ENCODE assay signal across 1 cellular context in the genomic region with DNA sequence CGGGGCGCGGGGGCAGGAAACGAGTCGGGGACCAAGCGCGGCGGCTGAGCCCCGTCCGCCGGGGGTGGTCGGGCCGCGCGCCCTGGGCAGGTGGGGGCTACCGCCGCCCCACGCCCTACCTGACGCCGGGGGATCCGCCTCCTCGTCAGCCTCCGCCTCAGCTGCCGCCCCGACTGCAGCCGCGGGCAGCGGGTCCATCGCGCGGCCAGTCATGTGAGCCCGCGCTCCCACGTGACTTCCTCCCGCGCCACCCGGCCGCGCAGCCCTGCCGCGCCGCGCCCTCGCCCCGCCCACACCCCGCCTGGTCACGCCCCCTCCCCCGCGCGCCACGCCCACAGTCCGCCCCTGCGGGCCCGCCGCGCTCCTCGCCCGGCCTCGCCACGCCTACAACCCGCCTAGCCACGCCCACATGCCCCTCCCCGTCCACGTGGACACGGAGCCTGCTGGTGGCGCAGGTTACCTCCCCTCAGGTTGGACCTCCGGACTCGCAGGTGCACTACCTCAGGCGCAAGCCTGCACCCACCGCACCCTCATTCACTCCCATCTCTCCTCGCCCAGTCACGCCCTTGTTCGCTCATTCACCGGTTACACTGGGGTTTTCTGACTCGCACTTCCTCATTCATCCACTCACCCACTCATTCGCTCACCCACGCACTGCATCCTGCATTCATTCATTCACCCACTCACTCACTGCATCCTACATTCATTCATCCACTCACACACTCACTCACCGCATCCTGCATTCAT.
TF ChIP-seq lines count a peak whose summit lies in the region.

A gene with protein sequence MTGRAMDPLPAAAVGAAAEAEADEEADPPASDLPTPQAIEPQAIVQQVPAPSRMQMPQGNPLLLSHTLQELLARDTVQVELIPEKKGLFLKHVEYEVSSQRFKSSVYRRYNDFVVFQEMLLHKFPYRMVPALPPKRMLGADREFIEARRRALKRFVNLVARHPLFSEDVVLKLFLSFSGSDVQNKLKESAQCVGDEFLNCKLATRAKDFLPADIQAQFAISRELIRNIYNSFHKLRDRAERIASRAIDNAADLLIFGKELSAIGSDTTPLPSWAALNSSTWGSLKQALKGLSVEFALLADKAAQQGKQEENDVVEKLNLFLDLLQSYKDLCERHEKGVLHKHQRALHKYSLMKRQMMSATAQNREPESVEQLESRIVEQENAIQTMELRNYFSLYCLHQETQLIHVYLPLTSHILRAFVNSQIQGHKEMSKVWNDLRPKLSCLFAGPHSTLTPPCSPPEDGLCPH (minus strand): TSS at position 233 of the 747 bp plus-strand sequence. CDS start 20 bp downstream, at position 213.

TF ChIP-seq in HepG2, 621 proteins besides CTCF, POLR2A, EP300 and RAD21 (continued from another document and continues in another):
- no peak for TF ChIP-seq TARDBP (CRISPR knock-in tag; IDR thresholded peaks at IDR 0.05)
- no peak for TF ChIP-seq RBM39 (IDR thresholded peaks at IDR 0.05; ENCODE audit: low read depth, low read length, poor library complexity, severe bottlenecking)
- TF ChIP-seq MXD4 (CRISPR knock-in tag; IDR thresholded peaks at IDR 0.05) = 0 out of 2 replicates have a peak, but pooled peaks have one; percentile 41
- TF ChIP-seq, protein P1, sequence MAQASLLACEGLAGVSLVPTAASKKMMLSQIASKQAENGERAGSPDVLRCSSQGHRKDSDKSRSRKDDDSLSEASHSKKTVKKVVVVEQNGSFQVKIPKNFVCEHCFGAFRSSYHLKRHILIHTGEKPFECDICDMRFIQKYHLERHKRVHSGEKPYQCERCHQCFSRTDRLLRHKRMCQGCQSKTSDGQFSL (CRISPR knock-in tag; IDR thresholded peaks at IDR 0.05) = no peak
- TF ChIP-seq RARG (CRISPR knock-in tag; IDR thresholded peaks at IDR 0.05; ENCODE audit: low read depth) = no peak
- TF ChIP-seq CAMTA2 (CRISPR knock-in tag; IDR thresholded peaks at IDR 0.05; ENCODE audit: borderline replicate concordance) = no peak
- TF ChIP-seq ZNF879 (CRISPR knock-in tag; IDR thresholded peaks at IDR 0.05) = no peak
- TF ChIP-seq NKX3-1 (CRISPR knock-in tag; IDR thresholded peaks at IDR 0.05) = no peak
- TF ChIP-seq, protein P2, sequence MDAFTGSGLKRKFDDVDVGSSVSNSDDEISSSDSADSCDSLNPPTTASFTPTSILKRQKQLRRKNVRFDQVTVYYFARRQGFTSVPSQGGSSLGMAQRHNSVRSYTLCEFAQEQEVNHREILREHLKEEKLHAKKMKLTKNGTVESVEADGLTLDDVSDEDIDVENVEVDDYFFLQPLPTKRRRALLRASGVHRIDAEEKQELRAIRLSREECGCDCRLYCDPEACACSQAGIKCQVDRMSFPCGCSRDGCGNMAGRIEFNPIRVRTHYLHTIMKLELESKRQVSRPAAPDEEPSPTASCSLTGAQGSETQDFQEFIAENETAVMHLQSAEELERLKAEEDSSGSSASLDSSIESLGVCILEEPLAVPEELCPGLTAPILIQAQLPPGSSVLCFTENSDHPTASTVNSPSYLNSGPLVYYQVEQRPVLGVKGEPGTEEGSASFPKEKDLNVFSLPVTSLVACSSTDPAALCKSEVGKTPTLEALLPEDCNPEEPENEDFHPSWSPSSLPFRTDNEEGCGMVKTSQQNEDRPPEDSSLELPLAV (CRISPR knock-in tag; conservative IDR thresholded peaks at IDR 0.05; ENCODE audit: low read depth) = no peak
- no peak for TF ChIP-seq ZNF253 (CRISPR knock-in tag; IDR thresholded peaks at IDR 0.05; ENCODE audit: borderline replicate concordance)
- TF ChIP-seq, protein P3, sequence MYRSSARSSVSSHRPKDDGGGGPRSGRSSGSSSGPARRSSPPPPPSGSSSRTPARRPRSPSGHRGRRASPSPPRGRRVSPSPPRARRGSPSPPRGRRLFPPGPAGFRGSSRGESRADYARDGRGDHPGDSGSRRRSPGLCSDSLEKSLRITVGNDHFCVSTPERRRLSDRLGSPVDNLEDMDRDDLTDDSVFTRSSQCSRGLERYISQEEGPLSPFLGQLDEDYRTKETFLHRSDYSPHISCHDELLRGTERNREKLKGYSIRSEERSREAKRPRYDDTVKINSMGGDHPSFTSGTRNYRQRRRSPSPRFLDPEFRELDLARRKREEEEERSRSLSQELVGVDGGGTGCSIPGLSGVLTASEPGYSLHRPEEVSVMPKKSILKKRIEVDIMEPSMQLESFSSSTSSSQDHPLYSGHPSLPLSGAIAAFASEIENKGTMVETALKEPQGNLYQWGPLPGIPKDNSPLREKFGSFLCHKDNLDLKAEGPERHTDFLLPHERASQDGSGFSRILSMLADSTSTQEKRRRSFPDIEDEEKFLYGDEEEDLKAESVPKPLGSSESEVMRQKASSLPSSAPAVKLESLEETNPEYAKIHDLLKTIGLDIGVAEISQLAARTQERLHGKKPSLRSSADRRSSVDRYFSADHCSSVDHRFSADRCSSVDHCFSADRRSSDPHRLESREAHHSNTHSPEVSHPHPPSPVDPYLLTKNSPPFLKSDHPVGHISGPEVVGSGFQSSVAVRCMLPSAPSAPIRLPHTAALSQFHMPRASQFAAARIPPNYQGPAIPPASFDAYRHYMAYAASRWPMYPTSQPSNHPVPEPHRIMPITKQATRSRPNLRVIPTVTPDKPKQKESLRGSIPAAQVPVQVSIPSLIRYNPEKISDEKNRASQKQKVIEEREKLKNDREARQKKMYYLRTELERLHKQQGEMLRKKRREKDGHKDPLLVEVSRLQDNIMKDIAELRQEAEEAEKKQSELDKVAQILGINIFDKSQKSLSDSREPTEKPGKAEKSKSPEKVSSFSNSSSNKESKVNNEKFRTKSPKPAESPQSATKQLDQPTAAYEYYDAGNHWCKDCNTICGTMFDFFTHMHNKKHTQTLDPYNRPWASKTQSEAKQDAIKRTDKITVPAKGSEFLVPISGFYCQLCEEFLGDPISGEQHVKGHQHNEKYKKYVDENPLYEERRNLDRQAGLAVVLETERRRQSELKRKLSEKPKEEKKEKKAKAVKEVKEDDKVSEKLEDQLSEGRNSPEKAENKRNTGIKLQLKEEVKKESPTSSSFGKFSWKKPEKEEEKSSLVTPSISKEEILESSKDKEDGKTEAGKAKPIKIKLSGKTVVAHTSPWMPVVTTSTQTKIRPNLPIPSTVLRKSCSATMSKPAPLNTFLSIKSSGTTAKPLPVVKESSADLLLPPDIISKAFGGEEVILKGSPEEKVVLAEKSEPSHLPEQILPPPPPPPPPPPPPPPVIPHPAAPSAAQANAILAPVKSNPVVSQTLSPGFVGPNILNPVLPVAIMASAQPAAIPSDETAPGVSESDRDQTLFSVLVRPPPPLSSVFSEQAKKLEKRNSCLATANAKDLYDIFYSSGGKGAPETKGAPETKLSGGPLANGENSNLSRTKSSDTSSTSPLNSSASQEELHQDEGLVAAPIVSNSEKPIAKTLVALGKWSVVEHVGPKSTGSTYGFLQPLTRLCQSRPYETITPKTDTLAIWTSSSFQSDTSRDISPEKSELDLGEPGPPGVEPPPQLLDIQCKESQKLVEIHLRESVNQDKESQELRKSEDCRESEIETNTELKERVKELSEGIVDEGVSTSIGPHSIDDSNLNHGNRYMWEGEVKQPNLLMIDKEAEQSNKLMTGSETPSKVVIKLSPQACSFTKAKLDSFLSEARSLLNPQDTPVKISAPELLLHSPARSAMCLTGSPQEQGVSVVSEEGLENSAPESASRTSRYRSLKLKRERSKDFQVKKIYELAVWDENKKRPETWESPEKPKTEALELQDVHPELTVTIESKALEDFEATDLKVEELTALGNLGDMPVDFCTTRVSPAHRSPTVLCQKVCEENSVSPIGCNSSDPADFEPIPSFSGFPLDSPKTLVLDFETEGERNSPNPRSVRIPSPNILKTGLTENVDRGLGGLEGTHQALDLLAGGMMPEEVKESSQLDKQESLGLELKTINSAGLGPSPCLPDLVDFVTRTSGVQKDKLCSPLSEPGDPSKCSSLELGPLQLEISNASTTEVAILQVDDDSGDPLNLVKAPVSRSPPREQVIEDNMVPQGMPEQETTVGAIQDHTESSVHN (CRISPR knock-in tag; IDR thresholded peaks at IDR 0.05) = 0 out of 2 replicates have a peak, but pooled peaks have one; percentile 40
- no peak for TF ChIP-seq ZNF777 (CRISPR knock-in tag; IDR thresholded peaks at IDR 0.05)
- no peak for TF ChIP-seq SRF (IDR thresholded peaks at IDR 0.05; ENCODE audit: low read depth, low read length)
- TF ChIP-seq ZFP41 (CRISPR knock-in tag; IDR thresholded peaks at IDR 0.05; ENCODE audit: borderline replicate concordance) = no peak
- no peak for TF ChIP-seq ELF1 (CRISPR knock-in tag; IDR thresholded peaks at IDR 0.05)
- TF ChIP-seq TEAD3 (CRISPR knock-in tag; optimal IDR thresholded peaks at IDR 0.05; ENCODE audit: borderline replicate concordance) = peak; percentile 27
- TF ChIP-seq NAIF1 (CRISPR knock-in tag; IDR thresholded peaks at IDR 0.05; ENCODE audit: borderline replicate concordance) = no peak
- TF ChIP-seq GABPA (IDR thresholded peaks at IDR 0.05; ENCODE audit: low read depth, low read length) = peak; percentile 15; the same call in 1 of the 2 replicates
- TF ChIP-seq GABPA (CRISPR knock-in tag; IDR thresholded peaks at IDR 0.05; ENCODE audit: low read depth) = no peak
- peak; percentile 77; the same call in 1 of the 2 replicates for TF ChIP-seq SIN3A (IDR thresholded peaks at IDR 0.05; ENCODE audit: borderline replicate concordance, low read depth, low read length)
- no peak for TF ChIP-seq KLF12 (CRISPR knock-in tag; IDR thresholded peaks at IDR 0.05; ENCODE audit: borderline replicate concordance)
- 0 out of 2 replicates have a peak, but pooled peaks have one; percentile 21 for TF ChIP-seq SALL2 (CRISPR knock-in tag; IDR thresholded peaks at IDR 0.05)
- TF ChIP-seq HOXA9 (CRISPR knock-in tag; IDR thresholded peaks at IDR 0.05; ENCODE audit: borderline replicate concordance) = no peak
- TF ChIP-seq CENPT (CRISPR knock-in tag; IDR thresholded peaks at IDR 0.05; ENCODE audit: low read depth) = peak; percentile 61; the same call in 1 of the 2 replicates
- 0 out of 2 replicates have a peak, but pooled peaks have one; percentile 1 for TF ChIP-seq IRF2 (CRISPR knock-in tag; IDR thresholded peaks at IDR 0.05)
- TF ChIP-seq HIVEP1 (CRISPR knock-in tag; IDR thresholded peaks at IDR 0.05) = no peak
- TF ChIP-seq SOX5 (CRISPR knock-in tag; IDR thresholded peaks at IDR 0.05; ENCODE audit: borderline replicate concordance) = no peak
- TF ChIP-seq REL (CRISPR knock-in tag; conservative IDR thresholded peaks at IDR 0.05) = no peak
- no peak for TF ChIP-seq MED13 (CRISPR knock-in tag; IDR thresholded peaks at IDR 0.05)
- TF ChIP-seq, protein P4, sequence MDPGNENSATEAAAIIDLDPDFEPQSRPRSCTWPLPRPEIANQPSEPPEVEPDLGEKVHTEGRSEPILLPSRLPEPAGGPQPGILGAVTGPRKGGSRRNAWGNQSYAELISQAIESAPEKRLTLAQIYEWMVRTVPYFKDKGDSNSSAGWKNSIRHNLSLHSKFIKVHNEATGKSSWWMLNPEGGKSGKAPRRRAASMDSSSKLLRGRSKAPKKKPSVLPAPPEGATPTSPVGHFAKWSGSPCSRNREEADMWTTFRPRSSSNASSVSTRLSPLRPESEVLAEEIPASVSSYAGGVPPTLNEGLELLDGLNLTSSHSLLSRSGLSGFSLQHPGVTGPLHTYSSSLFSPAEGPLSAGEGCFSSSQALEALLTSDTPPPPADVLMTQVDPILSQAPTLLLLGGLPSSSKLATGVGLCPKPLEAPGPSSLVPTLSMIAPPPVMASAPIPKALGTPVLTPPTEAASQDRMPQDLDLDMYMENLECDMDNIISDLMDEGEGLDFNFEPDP (CRISPR knock-in tag; conservative IDR thresholded peaks at IDR 0.05) = no peak
- no peak for TF ChIP-seq JUNB (CRISPR knock-in tag; IDR thresholded peaks at IDR 0.05; ENCODE audit: borderline replicate concordance)
- TF ChIP-seq MXI1 (IDR thresholded peaks at IDR 0.05; ENCODE audit: borderline replicate concordance, low read depth, low read length) = peak; percentile 97; the same call in 2 of the 3 replicates
- TF ChIP-seq, protein P5, sequence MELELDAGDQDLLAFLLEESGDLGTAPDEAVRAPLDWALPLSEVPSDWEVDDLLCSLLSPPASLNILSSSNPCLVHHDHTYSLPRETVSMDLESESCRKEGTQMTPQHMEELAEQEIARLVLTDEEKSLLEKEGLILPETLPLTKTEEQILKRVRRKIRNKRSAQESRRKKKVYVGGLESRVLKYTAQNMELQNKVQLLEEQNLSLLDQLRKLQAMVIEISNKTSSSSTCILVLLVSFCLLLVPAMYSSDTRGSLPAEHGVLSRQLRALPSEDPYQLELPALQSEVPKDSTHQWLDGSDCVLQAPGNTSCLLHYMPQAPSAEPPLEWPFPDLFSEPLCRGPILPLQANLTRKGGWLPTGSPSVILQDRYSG (CRISPR knock-in tag; IDR thresholded peaks at IDR 0.05) = no peak
- TF ChIP-seq GLI4 (CRISPR knock-in tag; IDR thresholded peaks at IDR 0.05; ENCODE audit: borderline replicate concordance) = no peak
- TF ChIP-seq, protein P6, sequence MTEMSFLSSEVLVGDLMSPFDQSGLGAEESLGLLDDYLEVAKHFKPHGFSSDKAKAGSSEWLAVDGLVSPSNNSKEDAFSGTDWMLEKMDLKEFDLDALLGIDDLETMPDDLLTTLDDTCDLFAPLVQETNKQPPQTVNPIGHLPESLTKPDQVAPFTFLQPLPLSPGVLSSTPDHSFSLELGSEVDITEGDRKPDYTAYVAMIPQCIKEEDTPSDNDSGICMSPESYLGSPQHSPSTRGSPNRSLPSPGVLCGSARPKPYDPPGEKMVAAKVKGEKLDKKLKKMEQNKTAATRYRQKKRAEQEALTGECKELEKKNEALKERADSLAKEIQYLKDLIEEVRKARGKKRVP (CRISPR knock-in tag; IDR thresholded peaks at IDR 0.05) = no peak
- TF ChIP-seq ZFP36L2 (CRISPR knock-in tag; IDR thresholded peaks at IDR 0.05) = no peak
- no peak for TF ChIP-seq KDM4B (CRISPR knock-in tag; IDR thresholded peaks at IDR 0.05)
- no peak for TF ChIP-seq ZNF703 (CRISPR knock-in tag; IDR thresholded peaks at IDR 0.05; ENCODE audit: borderline replicate concordance)
- TF ChIP-seq HNF4A (CRISPR knock-in tag; IDR thresholded peaks at IDR 0.05) = peak; percentile 65
- no peak for TF ChIP-seq PRPF4 (IDR thresholded peaks at IDR 0.05; ENCODE audit: low read depth, low read length, poor library complexity, severe bottlenecking)
- 0 out of 2 replicates have a peak, but pooled peaks have one; percentile 62 for TF ChIP-seq ZSCAN31 (CRISPR knock-in tag; IDR thresholded peaks at IDR 0.05; ENCODE audit: low read depth)
- no peak for TF ChIP-seq NR1H2 (CRISPR knock-in tag; IDR thresholded peaks at IDR 0.05; ENCODE audit: borderline replicate concordance, low read depth)
- TF ChIP-seq GATAD2A (CRISPR knock-in tag; IDR thresholded peaks at IDR 0.05) = no peak
- TF ChIP-seq, protein P7, sequence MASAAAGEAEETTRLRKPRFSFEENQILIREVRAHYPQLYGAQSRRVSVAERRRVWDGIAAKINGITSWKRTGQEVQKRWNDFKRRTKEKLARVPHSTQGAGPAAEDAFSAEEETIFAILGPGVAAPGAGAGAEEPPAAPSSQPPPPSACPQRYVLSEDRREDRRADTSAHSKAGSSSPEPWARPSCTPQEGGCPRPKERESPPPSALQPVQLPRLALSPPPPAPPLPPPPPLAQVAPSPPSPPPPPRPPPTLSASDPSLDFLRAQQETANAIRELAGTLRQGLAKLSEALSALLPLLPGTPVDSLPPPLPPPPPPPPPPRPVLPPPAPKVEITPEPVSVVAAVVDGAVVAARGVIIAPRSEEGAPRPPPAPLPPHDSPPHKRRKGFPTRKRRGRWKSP (CRISPR knock-in tag; IDR thresholded peaks at IDR 0.05) = no peak
- TF ChIP-seq, protein P8, sequence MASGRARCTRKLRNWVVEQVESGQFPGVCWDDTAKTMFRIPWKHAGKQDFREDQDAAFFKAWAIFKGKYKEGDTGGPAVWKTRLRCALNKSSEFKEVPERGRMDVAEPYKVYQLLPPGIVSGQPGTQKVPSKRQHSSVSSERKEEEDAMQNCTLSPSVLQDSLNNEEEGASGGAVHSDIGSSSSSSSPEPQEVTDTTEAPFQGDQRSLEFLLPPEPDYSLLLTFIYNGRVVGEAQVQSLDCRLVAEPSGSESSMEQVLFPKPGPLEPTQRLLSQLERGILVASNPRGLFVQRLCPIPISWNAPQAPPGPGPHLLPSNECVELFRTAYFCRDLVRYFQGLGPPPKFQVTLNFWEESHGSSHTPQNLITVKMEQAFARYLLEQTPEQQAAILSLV (CRISPR knock-in tag; IDR thresholded peaks at IDR 0.05; ENCODE audit: borderline replicate concordance) = no peak
